10 cellular contexts compared by ENCODE assay signal in the genomic region with DNA sequence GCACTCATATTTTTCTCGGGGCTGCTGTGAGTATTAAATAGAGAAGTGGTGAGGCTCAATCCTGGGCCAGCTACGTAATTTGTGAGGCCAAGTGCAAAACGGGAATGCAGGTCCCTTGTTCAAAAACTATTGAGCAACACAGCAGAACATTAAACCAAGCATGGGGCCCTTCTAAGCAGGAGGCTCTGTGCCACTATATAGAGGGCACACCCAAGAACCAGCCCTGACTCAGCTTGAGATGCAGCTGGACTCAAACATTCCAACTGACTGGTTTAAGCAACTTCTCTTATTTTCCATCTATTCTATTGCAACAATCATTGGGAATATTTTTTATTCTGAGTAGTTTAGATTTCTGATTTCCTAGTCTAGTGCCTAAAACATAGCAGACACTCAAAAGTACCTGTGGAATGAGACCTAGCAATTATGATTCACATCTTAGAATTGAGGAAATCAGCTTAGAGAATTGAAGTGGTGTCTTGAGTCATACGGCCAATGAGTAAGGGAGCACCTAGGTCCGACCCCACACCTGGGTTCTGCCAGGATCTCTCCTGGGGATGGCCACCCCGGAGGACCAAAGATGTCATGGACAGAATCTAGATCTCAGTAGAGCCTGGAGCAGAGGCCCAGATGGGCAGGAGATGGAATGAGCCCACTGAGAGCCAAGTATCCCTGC. TPM values are rescaled to one million over a fixed set of nuclear protein-coding genes. Genes with fewer than 3 reads are reported as not detected.
DNase-seq lines count a peak whose midpoint lies in the region; ATAC-seq and TF ChIP-seq lines count a peak whose summit lies in the region.
"Had no signal": no experiment of that assay in that cellular context is flagged by ENCODE, and none has a peak within 500 bp of the region (broad histone marks: within the 10 kb centered on the region; RNA-seq: fewer than 3 reads in every experiment).

No MANE protein-coding gene starts in this region.

- TF ChIP-seq CTCF in HCT116 (IDR thresholded peaks at IDR 0.05 in 2 of 3, conservative IDR thresholded peaks at IDR 0.05 in 1 of 3; ENCODE audit: borderline replicate concordance in 1 of 3, insufficient read depth in 1 of 3, low read depth in 2 of 3, low read length in 2 of 3) (no peak), heart right ventricle (IDR thresholded peaks at IDR 0.05) (no peak), GM13976 (IDR thresholded peaks at IDR 0.05; ENCODE audit: borderline replicate concordance, control extremely low read depth, extremely low read depth, insufficient read depth, missing control alignments) (no peak)

- RAD21 ChIA-PET in HCT116 (lab: Charles Lee; ENCODE audit: low non-redundant PET in 1 of 2, low total read pairs in 2 of 2, uncharacterized antibody in 2 of 2, unreplicated experiment in 2 of 2) = no interaction called here

- H4K20me1 ChIP-seq in HCT116 (ENCODE audit: insufficient read depth) = no peaks in the 10 kb centered on the region

- TF ChIP-seq RAD21 in HCT116 (IDR thresholded peaks at IDR 0.05; ENCODE audit: low read depth) = no peak; the same call in 1 of the 2 replicates

- H3K36me3 ChIP-seq in HCT116 (ENCODE audit: control insufficient read depth in 1 of 2, insufficient read depth in 2 of 2, low read length in 2 of 2) (no peaks in the 10 kb centered on the region), heart right ventricle (no peaks in the 10 kb centered on the region)

- TF ChIP-seq POLR2A in HCT116 (IDR thresholded peaks at IDR 0.05; ENCODE audit: borderline replicate concordance, extremely low read depth, insufficient read depth, insufficient read length) = no peak

- H3K79me2 ChIP-seq in HCT116 (ENCODE audit: insufficient read depth, low read length) = no peaks in the 10 kb centered on the region

- no peaks in the 10 kb centered on the region for H3K36me3 Mint-ChIP-seq in T-helper 17 cell (ENCODE audit: low read depth)

- peak overlapping the region; percentile 36 for H3K4me3 Mint-ChIP-seq in T-helper 17 cell

- H3K27me3 ChIP-seq in HCT116 (ENCODE audit: insufficient read depth, low read length) (no peaks in the 10 kb centered on the region), heart right ventricle (peaks cover 0 to 2% (median 0%) of the 10 kb centered on the region in 7 donors)

- in situ Hi-C loops in GM13976 (cut with MboI; ENCODE audit: low sequenced_read_pairs, unreplicated experiment) = no loop called here

- peak overlapping the region; percentile 62 for H3K4me2 ChIP-seq in HCT116 (ENCODE audit: low read length)

- H3K9ac ChIP-seq in HCT116 (ENCODE audit: low read length) = peak overlapping the region; percentile 27

- no TSS peak for BruUV-seq in HCT116 (replicated peaks; lab: Mats Ljungman, UMichigan)

- no peak overlapping the region for H3K27ac Mint-ChIP-seq in T-helper 17 cell

- POLR2A ChIA-PET in HCT116 (lab: Charles Lee) = interaction anchor here (0.8 to 1.3 kb wide), 2 partner anchors 9 to 11 kb away, joined by 3 to 4 read pairs; no protein-coding TSS in a partner anchor

- CTCF ChIA-PET in HCT116 (lab: Charles Lee) = interaction anchor here (1.6 to 2.7 kb wide), 3 partner anchors 13 to 22 kb away, joined by 4 to 17 read pairs (median 5); a partner anchor contains a TSS

- DNase-seq in HCT116 (ENCODE audit: low read depth, low spot score) (peak; percentile 41), T-helper 17 cell (no peak), heart right ventricle (no peak), GM13976 (ENCODE audit: low spot score) (no peak), AG08396 (ENCODE audit: low spot score) (no peak), midbrain (lab: John Stamatoyannopoulos, UW) (no peak)
- DNase-seq: NCI-H526 treated with DMSO at 0.1 percent for 48 hours, T-helper 2 cell had no signal

- 74 to 83% methylated on average over 6 of the region's 6 CpGs for WGBS in heart right ventricle, 2 donors

- H3K9me3 ChIP-seq in HCT116 (ENCODE audit: control insufficient read depth in 1 of 2, insufficient read depth in 1 of 2, low read depth in 1 of 2, low read length in 2 of 2) = no peaks in the 10 kb centered on the region; a peak in 1 of 4 replicates
- no peaks in the 10 kb centered on the region for H3K9me3 ChIP-seq in T-helper 17 cell (ENCODE audit: control insufficient read depth, low read length, poor library complexity, severe bottlenecking)
- H3K9me3 ChIP-seq in heart right ventricle = peaks cover 0 to 3% (median 0%) of the 10 kb centered on the region in 11 donors

- intact Hi-C loops in HCT116 (cut with micrococcal nuclease) = no loop called here
- intact Hi-C loops in heart right ventricle (cut with DNase I) = no loop called here

- no peak overlapping the region; the same call in 1 of the 2 replicates for H3K27ac ChIP-seq in HCT116 (ENCODE audit: low read depth, low read length)
- peak overlapping the region in 5 of 10 donors; percentile 39 to 92 (median 65) for H3K27ac ChIP-seq in heart right ventricle
- H3K27ac ChIP-seq in skin epidermis = peak overlapping the region in 20 of 21 experiments; percentile 3 to 85 (median 74)

- H3K9me2 ChIP-seq in HCT116 (ENCODE audit: insufficient read depth) = no peaks in the 10 kb centered on the region

- H3K4me3 ChIP-seq in HCT116 (replicated peaks in 1 of 2; ENCODE audit: low read depth in 1 of 2, low read length in 2 of 2) (peak overlapping the region in 1 of 2 experiments; percentile 21; a peak in 1 of 4 replicates), heart right ventricle (peak overlapping the region in 6 of 10 donors; percentile 8 to 55 (median 22)), skin epidermis (peak overlapping the region in 5 of 7 experiments; percentile 4 to 26 (median 15))

- H3K4me1 ChIP-seq in HCT116 (ENCODE audit: control insufficient read depth in 1 of 2, insufficient read depth in 2 of 2, low read length in 2 of 2) = peaks cover 0 to 18% of the 10 kb centered on the region in 2 experiments; a peak in 2 of 4 replicates
- H3K4me1 ChIP-seq in heart right ventricle = peaks cover 0 to 66% (median 6%) of the 10 kb centered on the region in 9 donors

- H3K27me3 Mint-ChIP-seq in T-helper 17 cell = peaks cover 65% of the 10 kb centered on the region

- ATAC-seq in HCT116 = peak; percentile 84
- no peak for ATAC-seq in T-helper 17 cell
- peak in 5 of 8 donors; percentile 22 to 76 (median 58) for ATAC-seq in heart right ventricle
- no peak for ATAC-seq in GM21367 (IDR thresholded peaks at IDR 0.05; ENCODE audit: unreplicated experiment)

- H2AFZ ChIP-seq in HCT116 (ENCODE audit: low read depth, low read length, poor library complexity, severe bottlenecking) = peak overlapping the region; percentile 68

- no peaks in the 10 kb centered on the region for H3K4me1 Mint-ChIP-seq in T-helper 17 cell

TF ChIP-seq in HCT116, 20 proteins besides CTCF, POLR2A, EP300 and RAD21:
- TF ChIP-seq FOSL1 (IDR thresholded peaks at IDR 0.05; ENCODE audit: low read depth) (peak; percentile 74), SP1 (IDR thresholded peaks at IDR 0.05; ENCODE audit: low read depth) (peak; percentile 54), JUND (IDR thresholded peaks at IDR 0.05) (peak; percentile 78), ZFX (IDR thresholded peaks at IDR 0.05) (no peak), CEBPB (IDR thresholded peaks at IDR 0.05; ENCODE audit: low read depth) (peak; percentile 90)

RNA-seq across cellular contexts. Expression of a gene that starts 1.3 kb away (rescaled TPM):
- total RNA-seq in HCT116 (2021; ENCODE audit: unreplicated experiment) (not detected), T-helper 17 cell (1 to 10 TPM in 1 of 2 donors, under 1 TPM in 1; 0.78 to 1.8 TPM), heart right ventricle (1 to 10 TPM in 6 of 10 donors, under 1 TPM in 4; 0.23 to 7.3 (median 1.7) TPM)
- not detected in 2 replicates for polyA plus RNA-seq in HCT116 (2012)
- polyA plus RNA-seq in heart right ventricle = 1 to 10 TPM in 1 of 2 donors, under 1 TPM in 1; 0.88 to 1.2 TPM

RNA-seq across cellular contexts. Expression of a gene that starts 23.3 kb away (rescaled TPM):
- total RNA-seq in HCT116 (2021; ENCODE audit: unreplicated experiment) (93.4 TPM), T-helper 17 cell (10 to 100 TPM; 57.7 to 63.1 TPM), heart right ventricle (10 to 100 TPM; 54.6 to 75.6 (median 63.8) TPM)
- polyA plus RNA-seq in HCT116 (2012) = 63.5 and 78.6 TPM in 2 replicates
- polyA plus RNA-seq in heart right ventricle = 10 to 100 TPM; 39.4 to 46.9 TPM

Comparison
In these comparisons a context has a peak if more than half of its experiments do, and no peak if none do; other contexts are left out.
1. ATAC-seq: peak in HCT116 (single experiment) and heart right ventricle (5 of 8); none in T-helper 17 cell (single experiment) and GM21367 (single experiment).